ENCODE assay signal across 29 cellular contexts in the genomic region with DNA sequence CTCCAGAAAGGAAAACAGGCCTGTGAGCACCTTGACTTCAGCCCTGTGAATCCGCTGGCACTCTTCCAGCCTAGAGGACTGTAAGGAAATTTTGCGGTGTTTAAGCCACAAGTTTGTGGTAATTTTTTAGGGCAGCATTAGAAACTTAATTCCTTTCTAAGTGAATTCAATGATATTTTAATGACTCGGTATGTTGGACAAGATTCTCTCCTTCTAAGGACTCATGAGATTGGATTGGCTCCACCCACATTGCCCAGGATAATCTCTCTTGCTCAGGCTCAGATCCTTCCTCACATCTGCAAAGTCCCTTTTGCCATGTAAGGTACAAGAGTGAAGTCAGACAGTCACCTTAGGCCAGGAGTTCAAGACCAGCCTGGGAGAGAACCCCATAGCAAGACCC. TPM values are rescaled to one million over a fixed set of nuclear protein-coding genes. Genes with fewer than 3 reads are reported as not detected.
"Had no signal": no experiment of that assay in that cellular context is flagged by ENCODE, and none has a peak within 500 bp of the region (broad histone marks: within the 10 kb centered on the region; RNA-seq: fewer than 3 reads in every experiment).

No MANE protein-coding gene starts in this region.

- H3K9ac ChIP-seq: neural progenitor cell had no signal

- H3K36me3 ChIP-seq: cardiac muscle cell, gastrocnemius medialis, left ventricle myocardium inferior, neural progenitor cell, stomach, suprapubic skin, transverse colon had no signal

- H3K27ac ChIP-seq: body of pancreas, cardiac muscle cell, epithelial cell of prostate, gastrocnemius medialis, left ventricle myocardium inferior, neural progenitor cell, stomach, suprapubic skin, transverse colon had no signal

- H3K4me1 ChIP-seq: body of pancreas, gastrocnemius medialis, left ventricle myocardium inferior, neural progenitor cell, stomach, suprapubic skin, transverse colon had no signal

- H3K4me2 ChIP-seq: neural progenitor cell, smooth muscle cell had no signal

- H3K9me3 ChIP-seq: body of pancreas, gastrocnemius medialis, left ventricle myocardium inferior, stomach, suprapubic skin, transverse colon had no signal

- H3K4me3 ChIP-seq: body of pancreas, cardiac muscle cell, gastrocnemius medialis, left ventricle myocardium inferior, neural progenitor cell, smooth muscle cell, stomach, suprapubic skin, transverse colon had no signal

- H2AFZ ChIP-seq: neural progenitor cell had no signal

- DNase-seq: activated CD4-positive, alpha-beta T cell treated with anti-CD3 and anti-CD28 coated beads for 36 hours; activated CD4-positive, alpha-beta T cell treated with anti-CD3 and anti-CD28 coated beads, Interleukin-2, amount 50 U/mL, for 4 hours; activated CD8-positive, alpha-beta memory T cell treated with anti-CD3 and anti-CD28 coated beads for 24 hours; activated CD8-positive, alpha-beta memory T cell treated with anti-CD3 and anti-CD28 coated beads, Interleukin-2, amount 50 U/mL, for 4 hours; activated naive CD4-positive, alpha-beta T cell; activated T-cell treated with anti-CD3 and anti-CD28 coated beads, Interleukin-2, amount 50 U/mL, for 4 hours; amniotic stem cell; body of pancreas; gastrocnemius medialis; hypothalamus; left ventricle myocardium inferior; naive thymus-derived CD8-positive, alpha-beta T cell; posterior cingulate gyrus; stimulated activated CD4-positive, alpha-beta T cell treated with anti-CD3 and anti-CD28 coated beads, Interleukin-15, amount 100 ng/mL, for 24 hours; stomach; transverse colon had no signal

- H3K27me3 ChIP-seq: body of pancreas, cardiac muscle cell, gastrocnemius medialis, neural progenitor cell, stomach, transverse colon had no signal

- ATAC-seq: activated CD4-positive, alpha-beta T cell treated with anti-CD3 and anti-CD28 coated beads for 36 hours; activated T-cell treated with anti-CD3 and anti-CD28 coated beads, Interleukin-2, amount 50 U/mL, for 4 hours; body of pancreas; gastrocnemius medialis; naive thymus-derived CD8-positive, alpha-beta T cell; sciatic nerve; stimulated activated memory B cell treated with anti-CD40 and anti-IgM and Interleukin-4, amounts not matched to agents 10 μg/mL and 1 μg/mL and 100 μg/mL, for 72 hours; WTC11 had no signal

RNA-seq across cellular contexts. Expression of a gene that starts 4.4 kb away (rescaled TPM):
- total RNA-seq: activated CD4-positive, alpha-beta T cell treated with anti-CD3 and anti-CD28 coated beads for 36 hours; activated T-cell treated with anti-CD3 and anti-CD28 coated beads, Interleukin-2, amount 50 U/mL, for 4 hours; activated T-helper 2 cell treated with anti-CD3 and anti-CD28 coated beads, Interferon-gamma antibody, Interleukin-2, Interleukin-4, amounts not matched to agents 10 μg/mL and 5 μg/mL and 100 μg/mL, durations not matched to agents 14 hours and 24 hours and 36 hours; body of pancreas; cardiac muscle cell; chondrocyte; gastrocnemius medialis; left ventricle myocardium inferior; lung microvascular endothelial cell; mesothelial cell of epicardium; naive thymus-derived CD8-positive, alpha-beta T cell; omental fat pad; sciatic nerve; smooth muscle cell; stomach; suprapubic skin; transverse colon; WTC11 had no signal
- polyA plus RNA-seq: cardiac muscle cell; naive thymus-derived CD8-positive, alpha-beta T cell; smooth muscle cell; stomach had no signal
